Comparison of ENCODE assay signal across 29 cellular contexts in genomic region chr2:233964581-233964980, GRCh38. TPM values are rescaled to one million over a fixed set of nuclear protein-coding genes. Genes with fewer than 3 reads are reported as not detected.
DNase-seq lines count a peak whose midpoint lies in the region; ATAC-seq, FAIRE-seq and TF ChIP-seq lines count a peak whose summit lies in the region.
"Had no signal": no experiment of that assay in that cellular context is flagged by ENCODE, and none has a peak within 500 bp of the region (broad histone marks: within the 10 kb centered on the region; RNA-seq: fewer than 3 reads in every experiment).

No MANE protein-coding gene starts in this region.

- peaks cover 40% of the 10 kb centered on the region for H3K4me1 ChIP-seq in MM.1S (ENCODE audit: low read length)
- no peaks in the 10 kb centered on the region for H3K4me1 ChIP-seq in H1 (replicated peaks in 1 of 4; ENCODE audit: control insufficient read depth in 3 of 4, insufficient read depth in 4 of 4, low read length in 3 of 4)
- no peaks in the 10 kb centered on the region for H3K4me1 ChIP-seq in esophagus muscularis mucosa
- H3K4me1 ChIP-seq: suprapubic skin had no signal

- H2BK20ac ChIP-seq in H1 (ENCODE audit: low read length) = no peak overlapping the region

- no peak for FAIRE-seq in H1 (lab: Jason Lieb, UNC)
- FAIRE-seq: G401.6 had no signal

- no peak overlapping the region for H2BK15ac ChIP-seq in H1 (ENCODE audit: low read length)

- no peaks in the 10 kb centered on the region for H3K79me1 ChIP-seq in H1 (ENCODE audit: low read depth, low read length)

- no peaks in the 10 kb centered on the region for H3K36me3 ChIP-seq in MM.1S (replicated peaks; ENCODE audit: insufficient read depth, low read length)
- H3K36me3 ChIP-seq in H1 (ENCODE audit: control insufficient read depth in 2 of 4, insufficient read depth in 4 of 4, low read length in 3 of 4) = no peaks in the 10 kb centered on the region
- H3K36me3 ChIP-seq in esophagus muscularis mucosa = no peaks in the 10 kb centered on the region
- H3K36me3 ChIP-seq: suprapubic skin had no signal

- no peaks in the 10 kb centered on the region for H3K9me3 Mint-ChIP-seq in activated CD4-positive, alpha-beta memory T cell treated with anti-CD3 and anti-CD28 coated beads for 36 hours
- H3K9me3 Mint-ChIP-seq: CD4-positive, alpha-beta T cell; naive B cell; WTC11 had no signal

- no peak overlapping the region for H3K4me3 ChIP-seq in MM.1S (ENCODE audit: low read length)
- H3K4me3 ChIP-seq in H1 (ENCODE audit: extremely low read depth in 1 of 4, insufficient read depth in 2 of 4, low read depth in 3 of 4, low read length in 4 of 4) = no peak overlapping the region
- H3K4me3 ChIP-seq in esophagus muscularis mucosa = no peak overlapping the region
- H3K4me3 ChIP-seq: SK-N-MC, smooth muscle cell, suprapubic skin had no signal

- H2AK5ac ChIP-seq in H1 (ENCODE audit: low read depth, low read length) = no peak overlapping the region

- no peak overlapping the region for H3K56ac ChIP-seq in H1 (replicated peaks; ENCODE audit: insufficient read length, low read depth, low read length)

- H3K23me2 ChIP-seq in H1 (ENCODE audit: low read depth, low read length) = no peaks in the 10 kb centered on the region

- peaks cover 13% of the 10 kb centered on the region for H3K79me2 ChIP-seq in MM.1S (ENCODE audit: low read length)
- no peaks in the 10 kb centered on the region for H3K79me2 ChIP-seq in H1 (ENCODE audit: control insufficient read depth in 1 of 2, insufficient read depth in 2 of 2, low read length in 2 of 2)

- H3K4ac ChIP-seq in H1 (replicated peaks; ENCODE audit: insufficient read length, low read depth, low read length) = no peak overlapping the region

- H2BK120ac ChIP-seq in H1 (replicated peaks; ENCODE audit: low read depth, low read length) = no peak overlapping the region

- intact Hi-C loops in esophagus muscularis mucosa (cut with DNase I) = no loop called here
- intact Hi-C loops in activated CD4-positive, alpha-beta memory T cell treated with anti-CD3 and anti-CD28 coated beads for 36 hours (cut with micrococcal nuclease) = no loop called here

- TF ChIP-seq POLR2A in H1 (IDR thresholded peaks at IDR 0.05; ENCODE audit: control extremely low read depth in 1 of 2, low read depth in 2 of 2, low read length in 2 of 2) = no peak
- TF ChIP-seq POLR2A in GM18505 (IDR thresholded peaks at IDR 0.05; ENCODE audit: borderline replicate concordance, extremely low read depth, insufficient read depth, insufficient read length) = no peak
- TF ChIP-seq POLR2A in esophagus muscularis mucosa (IDR thresholded peaks at IDR 0.05; ENCODE audit: low read depth) = no peak

- no peak overlapping the region for H4K5ac ChIP-seq in H1 (ENCODE audit: insufficient read length, low read depth, low read length)

- no peak overlapping the region for H3K23ac ChIP-seq in H1 (ENCODE audit: insufficient read length)

- no peak for TF ChIP-seq EP300 in H1 (IDR thresholded peaks at IDR 0.05; ENCODE audit: borderline replicate concordance in 1 of 2, low read depth in 2 of 2, low read length in 2 of 2)
- TF ChIP-seq EP300 in esophagus muscularis mucosa (IDR thresholded peaks at IDR 0.05) = no peak

- H4K91ac ChIP-seq in H1 (replicated peaks; ENCODE audit: insufficient read length, low read length) = no peak overlapping the region

- DNase-seq in EL = peak; percentile 64
- DNase-seq in MM.1S = no peak
- DNase-seq in H1 (ENCODE audit: low read depth in 1 of 2, low spot score in 2 of 2) = no peak
- peak; percentile 11 for DNase-seq in renal cortical epithelial cell (ENCODE audit: low read depth)
- no peak for DNase-seq in esophagus muscularis mucosa (ENCODE audit: extremely low spot score)
- DNase-seq in activated CD4-positive, alpha-beta memory T cell treated with anti-CD3 and anti-CD28 coated beads for 36 hours = no peak
- DNase-seq: activated CD4-positive, alpha-beta T cell treated with anti-CD3 and anti-CD28 coated beads, Interleukin-2, amount 50 U/mL, for 1 hour; activated naive CD4-positive, alpha-beta T cell treated with anti-CD3 and anti-CD28 coated beads, Interleukin-2, amount 50 U/mL, for 16 hours; anterior cingulate cortex; CD4-positive, alpha-beta T cell; central memory CD4-positive, alpha-beta T cell; DMS 273 treated with DMSO at 0.1 percent for 48 hours; KBM-7; left cardiac atrium; mammary epithelial cell; naive B cell; NCI-H187 treated with DMSO at 0.1 percent for 48 hours; NCI-H526; nucleus accumbens had no signal

- no peaks in the 10 kb centered on the region for H3K27me3 Mint-ChIP-seq in activated CD4-positive, alpha-beta memory T cell treated with anti-CD3 and anti-CD28 coated beads for 36 hours

- H3K27ac ChIP-seq in MM.1S (ENCODE audit: low read length) = peak overlapping the region; percentile 99; the same call in 1 of the 2 replicates
- H3K27ac ChIP-seq in H1 (ENCODE audit: low read depth, low read length) = no peak overlapping the region
- H3K27ac ChIP-seq in esophagus muscularis mucosa (replicated peaks in 1 of 4) = no peak overlapping the region
- H3K27ac ChIP-seq: RWPE1, SK-N-MC, suprapubic skin had no signal

- H4K20me1 ChIP-seq in MM.1S (ENCODE audit: insufficient read depth, low read length) (no peaks in the 10 kb centered on the region), H1 (replicated peaks in 1 of 2; ENCODE audit: control insufficient read depth in 1 of 2, insufficient read depth in 2 of 2, low read length in 2 of 2) (no peaks in the 10 kb centered on the region)

- peak overlapping the region; percentile 27; the same call in 1 of the 2 replicates for H2BK12ac ChIP-seq in H1 (ENCODE audit: low read depth, low read length)

- H3K27me3 ChIP-seq in MM.1S (replicated peaks; ENCODE audit: insufficient read depth, low read length) = no peaks in the 10 kb centered on the region
- no peaks in the 10 kb centered on the region; a peak in 1 of 7 replicates for H3K27me3 ChIP-seq in H1 (replicated peaks in 1 of 4; ENCODE audit: control insufficient read depth in 3 of 4, extremely low read depth in 1 of 4, insufficient read depth in 3 of 4, low read length in 3 of 4)
- peaks cover 0 to 6% (median 0%) of the 10 kb centered on the region in 4 donors for H3K27me3 ChIP-seq in esophagus muscularis mucosa
- H3K27me3 ChIP-seq: suprapubic skin had no signal

- H3K9ac ChIP-seq in MM.1S (ENCODE audit: low read length) (no peak overlapping the region), H1 (replicated peaks in 1 of 4; ENCODE audit: extremely low read depth in 1 of 4, low read depth in 3 of 4, low read length in 3 of 4) (no peak overlapping the region)

- H3K9me3 ChIP-seq in MM.1S (replicated peaks; ENCODE audit: insufficient read depth, low read length) = no peaks in the 10 kb centered on the region
- no peaks in the 10 kb centered on the region for H3K9me3 ChIP-seq in H1 (ENCODE audit: insufficient read depth in 2 of 2, low read depth in 1 of 2, low read length in 1 of 2)
- no peaks in the 10 kb centered on the region for H3K9me3 ChIP-seq in esophagus muscularis mucosa
- H3K9me3 ChIP-seq: suprapubic skin had no signal

- no peak for TF ChIP-seq CTCF in MM.1S (IDR thresholded peaks at IDR 0.05; ENCODE audit: low read length)
- no peak for TF ChIP-seq CTCF in H1 (IDR thresholded peaks at IDR 0.05; ENCODE audit: control extremely low read depth in 1 of 3, insufficient read depth in 1 of 3, low read depth in 1 of 3, low read length in 3 of 3)
- no peak for TF ChIP-seq CTCF in esophagus muscularis mucosa (IDR thresholded peaks at IDR 0.05)

- no peak for TF ChIP-seq RAD21 in H1 (IDR thresholded peaks at IDR 0.05 in 1 of 2, conservative IDR thresholded peaks at IDR 0.05 in 1 of 2; ENCODE audit: low read depth in 2 of 2, low read length in 2 of 2)

- no peaks in the 10 kb centered on the region for H3K36me3 Mint-ChIP-seq in activated CD4-positive, alpha-beta memory T cell treated with anti-CD3 and anti-CD28 coated beads for 36 hours
- H3K36me3 Mint-ChIP-seq: naive B cell, WTC11 had no signal

- no peak overlapping the region for H3K14ac ChIP-seq in H1 (ENCODE audit: insufficient read length)

- H3K9me2 ChIP-seq in MM.1S (replicated peaks; ENCODE audit: insufficient read depth, low read length) = no peaks in the 10 kb centered on the region

- H4K8ac ChIP-seq in H1 (ENCODE audit: extremely low read depth, insufficient read depth, low read length) = 0 out of 2 replicates have a peak overlapping the region, but pooled peaks have one; percentile 87

- H3K4me2 ChIP-seq in MM.1S (ENCODE audit: low read depth, low read length) (no peak overlapping the region), H1 (ENCODE audit: insufficient read depth in 1 of 2, low read depth in 2 of 2, low read length in 2 of 2) (no peak overlapping the region)
- H3K4me2 ChIP-seq: smooth muscle cell had no signal

- no peak overlapping the region for H2BK5ac ChIP-seq in H1 (ENCODE audit: low read depth, low read length)

- H3F3A ChIP-seq in MM.1S (ENCODE audit: insufficient read depth, low read length) = peaks cover 40% of the 10 kb centered on the region

- H3K18ac ChIP-seq in H1 (ENCODE audit: extremely low read depth, low read length) = peak overlapping the region; percentile 32; the same call in 1 of the 2 replicates

- WGBS in H1 (ENCODE audit: extremely low coverage in 1 of 2, insufficient coverage in 1 of 2, insufficient read length in 1 of 2, insufficient replicate concordance in 2 of 2, low coverage in 1 of 2, low lambda C conversion rate in 2 of 2, missing lambda C conversion rate in 1 of 2), 2 experiments = 87% methylated on average over 9 of the region's 9 CpGs; no CpG with 5 or more reads in 1 of the 2 experiments
- WGBS in esophagus muscularis mucosa = 92% methylated on average over 6 of the region's 9 CpGs

- no peak overlapping the region for H2AFZ ChIP-seq in MM.1S (ENCODE audit: low read length)
- H2AFZ ChIP-seq in H1 (ENCODE audit: low read length) = no peak overlapping the region

- H3K27ac Mint-ChIP-seq in activated CD4-positive, alpha-beta memory T cell treated with anti-CD3 and anti-CD28 coated beads for 36 hours = no peak overlapping the region
- H3K27ac Mint-ChIP-seq: CD4-positive, alpha-beta T cell; WTC11 had no signal

- CTCF ChIA-PET in H1 (lab: Charles Lee; ENCODE audit: partially characterized antibody) = interaction anchor here (0.7 to 1.1 kb wide), 2 partner anchors 9 to 11 kb away, joined by 3 to 4 read pairs; no protein-coding TSS in a partner anchor
- CTCF ChIA-PET in activated CD4-positive, alpha-beta memory T cell treated with anti-CD3 and anti-CD28 coated beads for 36 hours (lab: Charles Lee) = no interaction called here

- POLR2A ChIA-PET in H1 (lab: Charles Lee; ENCODE audit: partially characterized antibody) = no interaction called here
- POLR2A ChIA-PET in activated CD4-positive, alpha-beta memory T cell treated with anti-CD3 and anti-CD28 coated beads for 36 hours (lab: Charles Lee) = no interaction called here

- H3K4me1 Mint-ChIP-seq in activated CD4-positive, alpha-beta memory T cell treated with anti-CD3 and anti-CD28 coated beads for 36 hours (ENCODE audit: low read depth) = peaks cover 7% of the 10 kb centered on the region
- H3K4me1 Mint-ChIP-seq: naive B cell, WTC11 had no signal

- ATAC-seq in GM18505 (IDR thresholded peaks at IDR 0.05; ENCODE audit: unreplicated experiment) = no peak
- ATAC-seq: left cardiac atrium, WTC11 had no signal

- H3K4me3 Mint-ChIP-seq in activated CD4-positive, alpha-beta memory T cell treated with anti-CD3 and anti-CD28 coated beads for 36 hours = no peak overlapping the region
- H3K4me3 Mint-ChIP-seq: CD4-positive, alpha-beta T cell; naive B cell; WTC11 had no signal

RNA-seq across cellular contexts. Expression of gene TRPM8, which starts 47.4 kb away (rescaled TPM):
- 0.54 TPM in 1 of 2 replicates, not detected in the other for total RNA-seq in H1 (2021; fragmentation: NEBNext Ultra II Directional; extraction: Animal tissue kit (Norgen Biotek cat#: 25700))
- 0.18 and 0.44 TPM in 2 replicates for polyA plus RNA-seq in H1 (2011; rRNA removed)
- 0.22 TPM for polyA plus RNA-seq in H1 (2011; cell fraction: cytosol; rRNA removed)
- polyA plus RNA-seq in H1 (2011; cell fraction: nucleus; rRNA removed) = not detected
- 0.07 to 1.00 TPM (median 0.38 TPM) in 3 of 4 replicates, not detected in the other for polyA plus RNA-seq in H1 (2012, experiment 1 of 2)
- polyA plus RNA-seq in H1 (2012, experiment 2 of 2) = not detected
- polyA plus RNA-seq in H1 (2013, experiment 1 of 2) = 0.10 TPM
- polyA plus RNA-seq in H1 (2013, experiment 2 of 2) = 0.07 TPM
- 0.80 and 0.98 TPM in 2 replicates for polyA minus RNA-seq in H1 (2011; rRNA and poly(A)+ RNA removed)
- polyA minus RNA-seq in H1 (2011; cell fraction: cytosol; rRNA and poly(A)+ RNA removed) = not detected
- polyA minus RNA-seq in H1 (2011; cell fraction: nucleus; rRNA and poly(A)+ RNA removed) = 0.80 TPM
- total RNA-seq in renal cortical epithelial cell = 1.0 and 4.5 TPM in 2 replicates
- not detected for total RNA-seq in esophagus muscularis mucosa
- not detected for total RNA-seq in activated CD4-positive, alpha-beta memory T cell treated with anti-CD3 and anti-CD28 coated beads for 36 hours
- total RNA-seq: CD4-positive, alpha-beta T cell; dermis microvascular lymphatic vessel endothelial cell; left cardiac atrium; smooth muscle cell; T-helper 2 cell treated with Interferon-gamma antibody and Interleukin-4, amounts not matched to agents 100 ng/mL and 5 ng/mL, for 36 hours; urinary bladder had no signal
- polyA plus RNA-seq: smooth muscle cell had no signal

Comparison
In these comparisons a context has a peak if more than half of its experiments do, and no peak if none do; other contexts are left out.
1. DNase-seq: peak in EL (single experiment) and renal cortical epithelial cell (single experiment); none in MM.1S (single experiment), H1 (0 of 2), esophagus muscularis mucosa (single experiment) and activated CD4-positive, alpha-beta memory T cell treated with anti-CD3 and anti-CD28 coated beads for 36 hours (single experiment).